Comparison of ENCODE assay signal across 15 cellular contexts in genomic region chr5:5217371-5217770, GRCh38.
DNase-seq lines count a peak whose midpoint lies in the region; ATAC-seq and TF ChIP-seq lines count a peak whose summit lies in the region.
"Had no signal": no experiment of that assay in that cellular context is flagged by ENCODE, and none has a peak within 500 bp of the region (broad histone marks: within the 10 kb centered on the region; RNA-seq: fewer than 3 reads in every experiment).

No MANE protein-coding gene starts in this region.

- no peak overlapping the region for H3K27ac Mint-ChIP-seq in progenitor cell of endocrine pancreas
- H3K27ac Mint-ChIP-seq in activated CD8-positive, alpha-beta T cell treated with anti-CD3 and anti-CD28 coated beads, Interleukin-2, amount 10 ng/mL, durations not matched to agents 7 days and 5 days = no peak overlapping the region
- H3K27ac Mint-ChIP-seq: dendritic cell treated with granulocyte-macrophage colony-stimulating factor and Interleukin-4, amounts not matched to agents 40 ng/mL and 50 ng/mL, for 4 days; naive thymus-derived CD4-positive, alpha-beta T cell had no signal

- no peaks in the 10 kb centered on the region for H3K27me3 Mint-ChIP-seq in progenitor cell of endocrine pancreas
- no peaks in the 10 kb centered on the region for H3K27me3 Mint-ChIP-seq in activated CD8-positive, alpha-beta T cell treated with anti-CD3 and anti-CD28 coated beads, Interleukin-2, amount 10 ng/mL, durations not matched to agents 7 days and 5 days (ENCODE audit: low read depth)
- H3K27me3 Mint-ChIP-seq: dendritic cell treated with granulocyte-macrophage colony-stimulating factor and Interleukin-4, amounts not matched to agents 40 ng/mL and 50 ng/mL, for 4 days had no signal

- H3K4me1 Mint-ChIP-seq in progenitor cell of endocrine pancreas (ENCODE audit: low read depth) = no peaks in the 10 kb centered on the region
- no peaks in the 10 kb centered on the region for H3K4me1 Mint-ChIP-seq in activated CD8-positive, alpha-beta T cell treated with anti-CD3 and anti-CD28 coated beads, Interleukin-2, amount 10 ng/mL, durations not matched to agents 7 days and 5 days (ENCODE audit: low read depth)
- H3K4me1 Mint-ChIP-seq: naive thymus-derived CD4-positive, alpha-beta T cell had no signal

- H3K9me3 Mint-ChIP-seq in progenitor cell of endocrine pancreas (ENCODE audit: low read depth) = peaks cover 5% of the 10 kb centered on the region
- no peaks in the 10 kb centered on the region for H3K9me3 Mint-ChIP-seq in activated CD8-positive, alpha-beta T cell treated with anti-CD3 and anti-CD28 coated beads, Interleukin-2, amount 10 ng/mL, durations not matched to agents 7 days and 5 days (ENCODE audit: insufficient read depth)

- TF ChIP-seq POLR2A in GM18505 (IDR thresholded peaks at IDR 0.05; ENCODE audit: borderline replicate concordance, extremely low read depth, insufficient read depth, insufficient read length) = no peak

- CTCF ChIA-PET in activated CD8-positive, alpha-beta T cell treated with anti-CD3 and anti-CD28 coated beads, Interleukin-2, amount 10 ng/mL, durations not matched to agents 7 days and 5 days (lab: Charles Lee) = no interaction called here

- no peak for DNase-seq in progenitor cell of endocrine pancreas (ENCODE audit: low spot score, unreplicated experiment)
- no peak for DNase-seq in activated CD8-positive, alpha-beta T cell treated with anti-CD3 and anti-CD28 coated beads, Interleukin-2, amount 10 ng/mL, durations not matched to agents 7 days and 5 days
- DNase-seq in DMS153 (lab: John Stamatoyannopoulos, UW) = no peak
- DNase-seq in DMS53 treated with DMSO at 0.1 percent for 48 hours (lab: John Stamatoyannopoulos, UW; ENCODE audit: unreplicated experiment) = no peak
- DNase-seq: amygdala; Calu3; hypothalamus; left lung; naive thymus-derived CD4-positive, alpha-beta T cell; NCI-H524 treated with DMSO at 0.1 percent for 48 hours had no signal

- POLR2A ChIA-PET in activated CD8-positive, alpha-beta T cell treated with anti-CD3 and anti-CD28 coated beads, Interleukin-2, amount 10 ng/mL, durations not matched to agents 7 days and 5 days (lab: Charles Lee) = no interaction called here

- ATAC-seq in GM18505 (IDR thresholded peaks at IDR 0.05; ENCODE audit: unreplicated experiment) (peak; percentile 93), GM19468 (IDR thresholded peaks at IDR 0.05; ENCODE audit: extremely low read depth, unreplicated experiment) (peak; percentile 72), HG02938 (IDR thresholded peaks at IDR 0.05; ENCODE audit: unreplicated experiment) (peak; percentile 98), HG03565 (IDR thresholded peaks at IDR 0.05; ENCODE audit: unreplicated experiment) (peak; percentile 74)
- no peak for ATAC-seq in activated CD8-positive, alpha-beta T cell treated with anti-CD3 and anti-CD28 coated beads, Interleukin-2, amount 10 ng/mL, durations not matched to agents 7 days and 5 days
- ATAC-seq: left lung; naive thymus-derived CD4-positive, alpha-beta T cell had no signal

- no peak overlapping the region for H3K4me3 Mint-ChIP-seq in progenitor cell of endocrine pancreas (ENCODE audit: low read depth)
- no peak overlapping the region for H3K4me3 Mint-ChIP-seq in activated CD8-positive, alpha-beta T cell treated with anti-CD3 and anti-CD28 coated beads, Interleukin-2, amount 10 ng/mL, durations not matched to agents 7 days and 5 days
- H3K4me3 Mint-ChIP-seq: dendritic cell treated with granulocyte-macrophage colony-stimulating factor and Interleukin-4, amounts not matched to agents 40 ng/mL and 50 ng/mL, for 4 days; naive thymus-derived CD4-positive, alpha-beta T cell had no signal

- H3K36me3 Mint-ChIP-seq in progenitor cell of endocrine pancreas (ENCODE audit: insufficient read depth) = peaks cover 19% of the 10 kb centered on the region
- H3K36me3 Mint-ChIP-seq in activated CD8-positive, alpha-beta T cell treated with anti-CD3 and anti-CD28 coated beads, Interleukin-2, amount 10 ng/mL, durations not matched to agents 7 days and 5 days (ENCODE audit: low read depth) = no peaks in the 10 kb centered on the region
- H3K36me3 Mint-ChIP-seq: naive thymus-derived CD4-positive, alpha-beta T cell had no signal

- TF ChIP-seq CTCF in progenitor cell of endocrine pancreas (IDR thresholded peaks at IDR 0.05; ENCODE audit: unreplicated experiment) = no peak
